1 cellular context compared by ENCODE assay signal in genomic region chr20:31722388-31723281, GRCh38.
A peak's percentile ranks its signal among the peaks of the same experiment; 100 is the strongest.
TF ChIP-seq lines count a peak whose summit lies in the region.

BCL2L1 (minus strand) TSS chr20:31722868; CDS start chr20:31722218, 650 bp downstream.

TF ChIP-seq in HepG2, 621 proteins besides CTCF, POLR2A, EP300 and RAD21 (continued from another document and continues in another):
- TF ChIP-seq ZNF646 (CRISPR knock-in tag; IDR thresholded peaks at IDR 0.05) (no peak), HOXA9 (CRISPR knock-in tag; IDR thresholded peaks at IDR 0.05; ENCODE audit: borderline replicate concordance) (0 out of 2 replicates have a peak, but pooled peaks have one; percentile 40), FOSL1 (CRISPR knock-in tag; IDR thresholded peaks at IDR 0.05; ENCODE audit: borderline replicate concordance) (no peak), ZNF510 (CRISPR knock-in tag; IDR thresholded peaks at IDR 0.05; ENCODE audit: low read depth) (peak; percentile 19), ERF (CRISPR knock-in tag; IDR thresholded peaks at IDR 0.05) (no peak; the same call in 1 of the 2 replicates), KAT8 (CRISPR knock-in tag; IDR thresholded peaks at IDR 0.05) (no peak), ZNF768 (CRISPR knock-in tag; IDR thresholded peaks at IDR 0.05) (peak; percentile 57), ZNF703 (CRISPR knock-in tag; IDR thresholded peaks at IDR 0.05; ENCODE audit: borderline replicate concordance) (peak; percentile 34; the same call in 1 of the 2 replicates), TFE3 (CRISPR knock-in tag; IDR thresholded peaks at IDR 0.05) (peak; percentile 12; the same call in 1 of the 2 replicates), ZNF672 (CRISPR knock-in tag; IDR thresholded peaks at IDR 0.05) (no peak), PRDM10 (CRISPR knock-in tag; IDR thresholded peaks at IDR 0.05; ENCODE audit: low read depth) (no peak; the same call in 1 of the 2 replicates), TRIM22 (IDR thresholded peaks at IDR 0.05) (no peak), HOXD1 (CRISPR knock-in tag; IDR thresholded peaks at IDR 0.05) (0 out of 2 replicates have a peak, but pooled peaks have one; percentile 31), MLLT10 (CRISPR knock-in tag; IDR thresholded peaks at IDR 0.05) (no peak), ARHGAP35 (CRISPR knock-in tag; IDR thresholded peaks at IDR 0.05; ENCODE audit: borderline replicate concordance) (0 out of 2 replicates have a peak, but pooled peaks have one; percentile 27), ZNF20 (CRISPR knock-in tag; IDR thresholded peaks at IDR 0.05) (no peak), JDP2 (CRISPR knock-in tag; IDR thresholded peaks at IDR 0.05; ENCODE audit: borderline replicate concordance) (peak; percentile 42; the same call in 1 of the 2 replicates), DMTF1 (CRISPR knock-in tag; IDR thresholded peaks at IDR 0.05) (peak; percentile 53; the same call in 1 of the 2 replicates), ZNF83 (CRISPR knock-in tag; IDR thresholded peaks at IDR 0.05; ENCODE audit: borderline replicate concordance) (0 out of 2 replicates have a peak, but pooled peaks have one; percentile 82), NFAT5 (CRISPR knock-in tag; IDR thresholded peaks at IDR 0.05) (no peak), RFX5 (IDR thresholded peaks at IDR 0.05; ENCODE audit: low read depth, low read length) (0 out of 2 replicates have a peak, but pooled peaks have one; percentile 9), AHR (CRISPR knock-in tag; IDR thresholded peaks at IDR 0.05) (no peak; the same call in 1 of the 2 replicates), U2AF1 (optimal IDR thresholded peaks at IDR 0.05; ENCODE audit: low read depth, low read length) (peak; percentile 94), POLR2G (IDR thresholded peaks at IDR 0.05; ENCODE audit: low read depth, low read length) (peak; percentile 84), NCOR1 (IDR thresholded peaks at IDR 0.05; ENCODE audit: borderline replicate concordance, low read length) (no peak; the same call in 1 of the 2 replicates), ASH2L (IDR thresholded peaks at IDR 0.05; ENCODE audit: insufficient read length, low read depth, low read length) (no peak), CHCHD3 (CRISPR knock-in tag; IDR thresholded peaks at IDR 0.05) (no peak), JARID2 (CRISPR knock-in tag; IDR thresholded peaks at IDR 0.05; ENCODE audit: insufficient replicate concordance) (peak; percentile 84), ZNF263 (CRISPR knock-in tag; IDR thresholded peaks at IDR 0.05) (no peak), ZNF597 (CRISPR knock-in tag; IDR thresholded peaks at IDR 0.05) (no peak), ZNF432 (CRISPR knock-in tag; IDR thresholded peaks at IDR 0.05; ENCODE audit: borderline replicate concordance) (no peak), ZNF12 (CRISPR knock-in tag; IDR thresholded peaks at IDR 0.05) (peak; percentile 59)
